ENCODE assay signal across 8 cellular contexts in the genomic region with DNA sequence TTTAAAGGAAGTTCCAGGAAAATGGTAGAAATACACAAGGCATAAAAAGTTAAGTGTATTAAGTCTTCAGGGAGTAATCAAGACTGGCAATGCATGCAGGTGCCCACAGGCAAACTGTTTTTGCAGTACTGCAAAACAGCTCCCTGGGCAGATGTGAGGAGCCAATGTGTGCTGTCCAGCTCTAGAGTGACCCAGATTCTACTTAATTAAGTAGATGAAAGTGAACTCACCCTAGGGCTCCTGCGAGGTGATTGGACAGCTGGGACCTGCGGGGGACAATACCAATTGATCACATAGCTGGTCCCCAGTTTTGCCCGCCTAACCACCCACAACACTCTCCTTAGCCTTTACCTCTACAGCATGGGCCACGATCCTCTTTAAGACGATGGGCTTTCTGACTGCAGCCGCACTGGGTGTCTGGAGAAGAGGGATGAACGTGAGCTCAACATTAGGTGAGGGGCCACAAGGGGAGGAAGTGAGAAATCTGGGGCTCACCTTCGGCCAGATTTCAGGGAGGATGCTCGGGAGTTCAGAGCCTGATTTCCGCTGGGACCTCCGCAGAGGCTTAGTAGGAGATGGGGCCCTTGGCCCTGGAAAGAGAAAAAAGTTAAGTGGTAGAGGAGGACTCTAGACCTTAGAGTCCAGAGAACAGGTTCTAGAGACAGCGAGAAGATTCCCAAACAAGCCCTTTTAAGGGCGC. TPM values are rescaled to one million over a fixed set of nuclear protein-coding genes. Genes with fewer than 3 reads are reported as not detected.
DNase-seq lines count a peak whose midpoint lies in the region; ATAC-seq and TF ChIP-seq lines count a peak whose summit lies in the region.

No MANE protein-coding gene starts in this region.

- peak overlapping the region in 9 of 12 donors; percentile 87 to 95 (median 91) for H3K27ac ChIP-seq in heart left ventricle
- peak overlapping the region; percentile 97 for H3K27ac ChIP-seq in HUES64 (ENCODE audit: low read depth, low read length)
- H3K27ac ChIP-seq in colonic mucosa: peak overlapping the region; percentile 77

- no peaks in the 10 kb centered on the region for H3K9me3 Mint-ChIP-seq in neural crest cell

- H3K4me1 Mint-ChIP-seq in neural crest cell: peaks cover 34% of the 10 kb centered on the region

- H3K4me1 ChIP-seq in heart left ventricle: peaks cover 4 to 27% (median 16%) of the 10 kb centered on the region in 12 donors
- H3K4me1 ChIP-seq in HUES64 (ENCODE audit: insufficient read depth, low read length): peaks cover 6% of the 10 kb centered on the region; the same call in 1 of the 2 replicates
- peaks cover 13% of the 10 kb centered on the region for H3K4me1 ChIP-seq in colonic mucosa

- peak overlapping the region; percentile 97 for H3K9ac ChIP-seq in HUES64 (ENCODE audit: low read depth, low read length)
- H3K9ac ChIP-seq in colonic mucosa (ENCODE audit: low read depth in 2 of 2, low read length in 2 of 2): peak overlapping the region; percentile 57 to 90

- H3K9me3 ChIP-seq in heart left ventricle (no peaks in the 10 kb centered on the region), HUES64 (ENCODE audit: insufficient read depth, low read depth, low read length) (no peaks in the 10 kb centered on the region), colonic mucosa (no peaks in the 10 kb centered on the region)

- no peaks in the 10 kb centered on the region for H3K27me3 Mint-ChIP-seq in neural crest cell (ENCODE audit: low read depth)

- no peak for ATAC-seq in heart left ventricle
- no peak for ATAC-seq in activated CD4-positive, CD25-positive, alpha-beta regulatory T cell treated with anti-CD3 and anti-CD28 coated beads, Interleukin-2, amount 50 U/mL, for 24 hours

- H3K27me3 ChIP-seq in heart left ventricle (no peaks in the 10 kb centered on the region), HUES64 (ENCODE audit: insufficient read depth, low read length) (no peaks in the 10 kb centered on the region), colonic mucosa (no peaks in the 10 kb centered on the region)

- 5 to 9% (median 6%) methylated on average over 13 of the region's 13 CpGs for WGBS in heart left ventricle, 4 donors
- 4% methylated on average over 13 of the region's 13 CpGs for WGBS in HUES64

- no peak for TF ChIP-seq CTCF in heart left ventricle (IDR thresholded peaks at IDR 0.05)
- TF ChIP-seq CTCF in colonic mucosa (IDR thresholded peaks at IDR 0.05): no peak
- TF ChIP-seq CTCF in neural crest cell (conservative IDR thresholded peaks at IDR 0.05): no peak

- H3K4me3 Mint-ChIP-seq in neural crest cell: peak overlapping the region; percentile 99

- H3K36me3 Mint-ChIP-seq in neural crest cell (ENCODE audit: low read depth): peaks cover 3% of the 10 kb centered on the region

- intact Hi-C loops in heart left ventricle (cut with DNase I) (loop anchor here in 5 of 10 donors (5.0 to 10.0 kb wide), 4 partner anchors 41 to 71 kb away; partner anchors contain the start of genes ARL2 (in 4 of the 5), SAC3D1 (in 4 of the 5) and SNX15 (in 1 of the 5)), cardiac septum (cut with DNase I) (loop anchor here (5.0 kb wide), 1 partner anchor 56 kb away; the partner anchor contains the start of gene SNX15), colonic mucosa (cut with DNase I) (loop anchor here (10.0 kb wide), 1 partner anchor 238 kb away; the partner anchor contains the start of gene CDC42BPG)

- H3K27ac Mint-ChIP-seq in neural crest cell (ENCODE audit: unreplicated experiment): peak overlapping the region; percentile 95

- peaks cover 0 to 33% (median 29%) of the 10 kb centered on the region in 9 donors for H3K36me3 ChIP-seq in heart left ventricle
- peaks cover 72% of the 10 kb centered on the region for H3K36me3 ChIP-seq in HUES64 (ENCODE audit: insufficient read depth, low read length)
- H3K36me3 ChIP-seq in colonic mucosa: no peaks in the 10 kb centered on the region

- DNase-seq in heart left ventricle (no peak), cardiac septum (ENCODE audit: low spot score) (no peak), colonic mucosa (no peak), neural crest cell (ENCODE audit: low read depth, low spot score) (no peak), COLO668 (lab: John Stamatoyannopoulos, UW; ENCODE audit: unreplicated experiment) (no peak), retina (no peak)

- H3K4me3 ChIP-seq in heart left ventricle (peak overlapping the region; percentile 44 to 93 (median 79)), HUES64 (ENCODE audit: low read length) (peak overlapping the region; percentile 91), colonic mucosa (peak overlapping the region; percentile 89)

- TF ChIP-seq POLR2A in heart left ventricle (IDR thresholded peaks at IDR 0.05): no peak

RNA-seq across cellular contexts. Expression of gene CDCA5, which starts 0.6 kb away (rescaled TPM):
- total RNA-seq in heart left ventricle (10 to 100 TPM in 1 of 9 donors, 1 to 10 TPM in 2, under 1 TPM in 6; 0.42 to 11.6 (median 0.81) TPM), cardiac septum (1.5 TPM), colonic mucosa (10 to 100 TPM in 1 of 2 donors, 1 to 10 TPM in 1; 9.7 to 51.7 TPM), neural crest cell (83.1 and 84.8 TPM in 2 replicates)
- polyA plus RNA-seq in heart left ventricle: under 1 TPM; 0.38 to 0.83 TPM
- 65.8 TPM for polyA plus RNA-seq in HUES64 (2013, experiment 1 of 2)
- polyA plus RNA-seq in HUES64 (2013, experiment 2 of 2): 60.2 TPM

RNA-seq across cellular contexts. Expression of gene ZFPL1, which starts 0.7 kb away (rescaled TPM):
- total RNA-seq in heart left ventricle: 10 to 100 TPM; 19.6 to 42.8 (median 25.0) TPM
- polyA plus RNA-seq in heart left ventricle: 10 to 100 TPM; 28.1 to 44.4 TPM
- total RNA-seq in cardiac septum: 23.5 TPM
- 23.3 TPM for polyA plus RNA-seq in HUES64 (2013, experiment 1 of 2)
- polyA plus RNA-seq in HUES64 (2013, experiment 2 of 2): 30.1 TPM
- 10 to 100 TPM; 43.2 to 54.3 TPM for total RNA-seq in colonic mucosa
- 33.2 and 35.7 TPM in 2 replicates for total RNA-seq in neural crest cell

RNA-seq across cellular contexts. Expression of gene VPS51, which starts 12.7 kb away (rescaled TPM):
- total RNA-seq in heart left ventricle (100 to 1,000 TPM in 6 of 9 donors, 10 to 100 TPM in 3; 78.4 to 165 (median 106) TPM), cardiac septum (87.1 TPM), colonic mucosa (100 to 1,000 TPM; 147 to 159 TPM), neural crest cell (76.5 and 94.3 TPM in 2 replicates)
- polyA plus RNA-seq in heart left ventricle: 10 to 100 TPM; 94.2 to 94.3 TPM
- 65.5 TPM for polyA plus RNA-seq in HUES64 (2013, experiment 1 of 2)
- polyA plus RNA-seq in HUES64 (2013, experiment 2 of 2): 55.0 TPM

RNA-seq across cellular contexts. Expression of gene NAALADL1, which starts 24.9 kb away (rescaled TPM):
- total RNA-seq in heart left ventricle: 1 to 10 TPM; 2.6 to 7.4 (median 3.4) TPM
- 1 to 10 TPM; 2.7 to 7.4 TPM for polyA plus RNA-seq in heart left ventricle
- total RNA-seq in cardiac septum: 3.5 TPM
- 0.35 TPM for polyA plus RNA-seq in HUES64 (2013, experiment 1 of 2)
- polyA plus RNA-seq in HUES64 (2013, experiment 2 of 2): 1.3 TPM
- total RNA-seq in colonic mucosa: 10 to 100 TPM; 10.5 to 30.8 TPM
- 0.30 and 0.35 TPM in 2 replicates for total RNA-seq in neural crest cell

RNA-seq across cellular contexts. Expression of gene TM7SF2, which starts 28.4 kb away (rescaled TPM):
- total RNA-seq in heart left ventricle (100 to 1,000 TPM in 3 of 9 donors, 10 to 100 TPM in 6; 25.1 to 752 (median 78.6) TPM), cardiac septum (50.1 TPM), colonic mucosa (10 to 100 TPM; 26.6 to 40.0 TPM), neural crest cell (102 and 104 TPM in 2 replicates)
- 10 to 100 TPM; 17.6 to 59.9 TPM for polyA plus RNA-seq in heart left ventricle
- polyA plus RNA-seq in HUES64 (2013, experiment 1 of 2): 52.4 TPM
- polyA plus RNA-seq in HUES64 (2013, experiment 2 of 2): 60.2 TPM
